ENCODE assay signal across 8 cellular contexts in genomic region chr6:71012871-71013456, GRCh38. TPM values are rescaled to one million over a fixed set of nuclear protein-coding genes. Genes with fewer than 3 reads are reported as not detected.
DNase-seq lines count a peak whose midpoint lies in the region; ATAC-seq and TF ChIP-seq lines count a peak whose summit lies in the region.

No MANE protein-coding gene starts in this region.

- no peaks in the 10 kb centered on the region for H3K27me3 Mint-ChIP-seq in endothelial cell (ENCODE audit: unreplicated experiment)

- H3K4me1 Mint-ChIP-seq in endothelial cell (ENCODE audit: unreplicated experiment) = no peaks in the 10 kb centered on the region

- no peaks in the 10 kb centered on the region for H3K36me3 Mint-ChIP-seq in endothelial cell (ENCODE audit: low read depth, unreplicated experiment)

- no peaks in the 10 kb centered on the region for H3K4me1 ChIP-seq in mucosa of descending colon (ENCODE audit: low read depth)

- peak; percentile 59 for ATAC-seq in mucosa of descending colon

- TF ChIP-seq CTCF in AG09309 (IDR thresholded peaks at IDR 0.05; ENCODE audit: control insufficient read depth, insufficient read depth, low read depth, low read length, missing control alignments) = peak; percentile 79
- TF ChIP-seq CTCF in GM10266 (IDR thresholded peaks at IDR 0.05; ENCODE audit: control insufficient read depth, insufficient read depth, low read depth, missing control alignments) = peak; percentile 87
- TF ChIP-seq CTCF in endothelial cell (IDR thresholded peaks at IDR 0.05; ENCODE audit: unreplicated experiment) = peak; percentile 69
- TF ChIP-seq CTCF in mucosa of descending colon (IDR thresholded peaks at IDR 0.05) = peak; percentile 38

- no peak overlapping the region for H3K4me3 Mint-ChIP-seq in endothelial cell (ENCODE audit: unreplicated experiment)

- peak; percentile 20 for DNase-seq in AG09309 (ENCODE audit: low read depth)
- DNase-seq in GM10266 (ENCODE audit: extremely low spot score) = peak; percentile 53
- peak; percentile 64 for DNase-seq in HCEC 1CT
- peak; percentile 61 for DNase-seq in LHCN-M2 (ENCODE audit: low read depth)
- peak; percentile 74 for DNase-seq in RKO (ENCODE audit: low spot score)
- peak; percentile 20 for DNase-seq in endothelial cell (ENCODE audit: low spot score)
- DNase-seq in mucosa of descending colon = peak in 1 of 3 donors; percentile 45
- no peak for DNase-seq in cerebellar nuclear complex (lab: John Stamatoyannopoulos, UW)

- no peaks in the 10 kb centered on the region for H3K9me3 ChIP-seq in mucosa of descending colon

- no peaks in the 10 kb centered on the region for H3K9me3 Mint-ChIP-seq in endothelial cell (ENCODE audit: unreplicated experiment)

- no peaks in the 10 kb centered on the region for H3K36me3 ChIP-seq in mucosa of descending colon (ENCODE audit: low read depth)

- no peak overlapping the region for H3K27ac Mint-ChIP-seq in endothelial cell (ENCODE audit: unreplicated experiment)

- H3K4me3 ChIP-seq in AG09309 (ENCODE audit: control insufficient read depth, low read depth, low read length) (no peak overlapping the region), mucosa of descending colon (no peak overlapping the region)

- intact Hi-C loops in mucosa of descending colon (cut with DNase I, micrococcal nuclease) = no loop called here

RNA-seq across cellular contexts. Expression of gene B3GAT2, which starts 56.1 kb away (rescaled TPM):
- total RNA-seq in LHCN-M2 (2014; rRNA removed) = under 0.01 TPM in 1 of 2 replicates, not detected in the other
- 0.09 TPM for polyA plus RNA-seq in LHCN-M2 (2012)
- 0.08 TPM for total RNA-seq in endothelial cell (ENCODE audit: unreplicated experiment)
- total RNA-seq in mucosa of descending colon = under 1 TPM in 1 of 3 donors, not detected in 2; 0.13 TPM

Comparison
In these comparisons a context has a peak if more than half of its experiments do, and no peak if none do; other contexts are left out.
1. DNase-seq: peak in AG09309 (single experiment), GM10266 (single experiment), HCEC 1CT (single experiment), LHCN-M2 (single experiment), RKO (single experiment) and endothelial cell (single experiment); none in cerebellar nuclear complex (0 of 2).
2. Peak in every context shown above with its lines, with median percentiles within 50 percentile points of each other: CTCF ChIP-seq.